ENCODE assay signal across 25 cellular contexts in the genomic region with DNA sequence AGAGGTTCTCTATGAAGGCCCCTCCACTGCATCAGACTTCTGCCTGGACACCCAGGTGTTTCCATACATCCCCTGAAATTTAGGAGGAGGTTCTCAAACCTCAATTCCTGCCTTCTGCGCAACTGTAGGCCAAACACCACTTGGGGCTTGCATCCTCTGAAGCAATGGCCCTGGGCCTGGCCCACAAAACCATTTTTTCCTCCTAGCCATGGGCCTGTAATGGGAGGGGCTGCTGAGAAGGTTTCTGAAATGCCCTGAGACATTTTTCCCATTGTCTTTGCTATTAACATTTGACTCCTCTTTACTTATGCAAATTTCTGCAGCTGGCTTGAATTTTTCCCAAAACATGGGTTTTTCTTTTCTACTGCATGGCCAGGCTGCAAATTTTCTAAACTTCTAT. TPM values are rescaled to one million over a fixed set of nuclear protein-coding genes. Genes with fewer than 3 reads are reported as not detected.
A peak's percentile ranks its signal among the peaks of the same experiment; 100 is the strongest.
DNase-seq lines count a peak whose midpoint lies in the region; ATAC-seq, FAIRE-seq and TF ChIP-seq lines count a peak whose summit lies in the region.
"Had no signal": no experiment of that assay in that cellular context is flagged by ENCODE, and none has a peak within 500 bp of the region (broad histone marks: within the 10 kb centered on the region; RNA-seq: fewer than 3 reads in every experiment).

No MANE protein-coding gene starts in this region.

- H4K20me1 ChIP-seq in H1 (replicated peaks in 1 of 2; ENCODE audit: control insufficient read depth in 1 of 2, insufficient read depth in 2 of 2, low read length in 2 of 2), result no peaks in the 10 kb centered on the region

- H4K5ac ChIP-seq in H1 (ENCODE audit: insufficient read length, low read depth, low read length), result no peak overlapping the region

- no peak overlapping the region for H3K56ac ChIP-seq in H1 (replicated peaks; ENCODE audit: insufficient read length, low read depth, low read length)

- H3K9ac ChIP-seq in H1 (replicated peaks in 1 of 4; ENCODE audit: extremely low read depth in 1 of 4, low read depth in 3 of 4, low read length in 3 of 4), result no peak overlapping the region

- H4K8ac ChIP-seq in H1 (ENCODE audit: extremely low read depth, insufficient read depth, low read length), result no peak overlapping the region

- H3K27ac ChIP-seq in HEK293 (ENCODE audit: extremely low read depth, low read depth, low read length), result no peak overlapping the region
- H3K27ac ChIP-seq in H1 (ENCODE audit: low read depth, low read length), result no peak overlapping the region
- H3K27ac ChIP-seq: brain microvascular endothelial cell, dorsolateral prefrontal cortex, SK-N-MC, tibial nerve had no signal

- no peaks in the 10 kb centered on the region for H3K36me3 ChIP-seq in HEK293 (ENCODE audit: control insufficient read depth in 2 of 2, insufficient read depth in 1 of 2, low read length in 2 of 2)
- H3K36me3 ChIP-seq in H1 (ENCODE audit: control insufficient read depth in 2 of 4, insufficient read depth in 4 of 4, low read length in 3 of 4), result no peaks in the 10 kb centered on the region; a peak in 1 of 8 replicates
- H3K36me3 ChIP-seq: brain microvascular endothelial cell, MG63, tibial nerve had no signal

- no peaks in the 10 kb centered on the region for H3K27me3 ChIP-seq in H1 (replicated peaks in 1 of 4; ENCODE audit: control insufficient read depth in 3 of 4, extremely low read depth in 1 of 4, insufficient read depth in 3 of 4, low read length in 3 of 4)
- H3K27me3 ChIP-seq: brain microvascular endothelial cell, MG63, tibial nerve had no signal

- no peak overlapping the region for H2BK120ac ChIP-seq in H1 (replicated peaks; ENCODE audit: low read depth, low read length)

- no peaks in the 10 kb centered on the region for H3K23me2 ChIP-seq in H1 (ENCODE audit: low read depth, low read length)

- CTCF ChIA-PET in activated naive CD4-positive, alpha-beta T cell treated with anti-CD3 and anti-CD28 coated beads for 36 hours (lab: Charles Lee), result no interaction called here
- CTCF ChIA-PET in HEK293 (lab: Yijun Ruan, JAX) (interaction anchor here (0.8 kb wide), 1 partner anchor 981 kb away, joined by 3 read pairs; no protein-coding TSS in a partner anchor), H1 (lab: Charles Lee; ENCODE audit: partially characterized antibody) (no interaction called here)

- H3K23ac ChIP-seq in H1 (ENCODE audit: insufficient read length), result no peak overlapping the region

- 92% methylated on average over 1 of the region's 1 CpG; no CpG with 5 or more reads in 1 of the 2 experiments for WGBS in H1 (ENCODE audit: extremely low coverage in 1 of 2, insufficient coverage in 1 of 2, insufficient read length in 1 of 2, insufficient replicate concordance in 2 of 2, low coverage in 1 of 2, low lambda C conversion rate in 2 of 2, missing lambda C conversion rate in 1 of 2), 2 experiments

- no peak overlapping the region for H2AK5ac ChIP-seq in H1 (ENCODE audit: low read depth, low read length)

- H2AFZ ChIP-seq in H1 (ENCODE audit: low read length), result no peak overlapping the region

- no peak for TF ChIP-seq CTCF in HEK293 (tag by site-specific recombination; IDR thresholded peaks at IDR 0.05)
- no peak for TF ChIP-seq CTCF in H1 (IDR thresholded peaks at IDR 0.05; ENCODE audit: control extremely low read depth in 1 of 3, insufficient read depth in 1 of 3, low read depth in 1 of 3, low read length in 3 of 3)

- no peak for FAIRE-seq in H1 (lab: Jason Lieb, UNC)
- FAIRE-seq: D721Med had no signal

- no peak overlapping the region for H3K4ac ChIP-seq in H1 (replicated peaks; ENCODE audit: insufficient read length, low read depth, low read length)

- H2BK12ac ChIP-seq in H1 (ENCODE audit: low read depth, low read length), result peak overlapping the region; percentile 54; the same call in 1 of the 2 replicates

- H3K4me2 ChIP-seq in H1 (ENCODE audit: insufficient read depth in 1 of 2, low read depth in 2 of 2, low read length in 2 of 2), result no peak overlapping the region

- POLR2A ChIA-PET in HEK293 (lab: Yijun Ruan, JAX), result no interaction called here
- POLR2A ChIA-PET in H1 (lab: Charles Lee; ENCODE audit: partially characterized antibody), result no interaction called here

- TF ChIP-seq EP300 in H1 (IDR thresholded peaks at IDR 0.05; ENCODE audit: borderline replicate concordance in 1 of 2, low read depth in 2 of 2, low read length in 2 of 2), result no peak

- no peak overlapping the region for H3K4me3 ChIP-seq in HEK293 (ENCODE audit: low read depth, low read length)
- no peak overlapping the region for H3K4me3 ChIP-seq in H1 (ENCODE audit: extremely low read depth in 1 of 4, insufficient read depth in 2 of 4, low read depth in 3 of 4, low read length in 4 of 4)
- H3K4me3 ChIP-seq: dorsolateral prefrontal cortex, MG63, SK-N-MC, tibial nerve had no signal

- no peak overlapping the region for H4K91ac ChIP-seq in H1 (replicated peaks; ENCODE audit: insufficient read length, low read length)

- TF ChIP-seq RAD21 in H1 (IDR thresholded peaks at IDR 0.05 in 1 of 2, conservative IDR thresholded peaks at IDR 0.05 in 1 of 2; ENCODE audit: low read depth in 2 of 2, low read length in 2 of 2), result no peak

- no peak for ATAC-seq in stimulated activated naive CD8-positive, alpha-beta T cell treated with anti-CD3 and anti-CD28 coated beads, Interleukin-15, amount 100 ng/mL, for 72 hours
- ATAC-seq in GM18909 (IDR thresholded peaks at IDR 0.05; ENCODE audit: poor library complexity, unreplicated experiment), result no peak
- ATAC-seq: activated CD8-positive, alpha-beta memory T cell treated with anti-CD3 and anti-CD28 coated beads, Interleukin-2, amount 10 ng/mL, durations not matched to agents 7 days and 5 days had no signal

- no peak overlapping the region for H2BK15ac ChIP-seq in H1 (ENCODE audit: low read length)

- no peak overlapping the region for H3K4me3 Mint-ChIP-seq in activated naive CD4-positive, alpha-beta T cell treated with anti-CD3 and anti-CD28 coated beads for 36 hours
- no peak overlapping the region for H3K4me3 Mint-ChIP-seq in stimulated activated naive CD8-positive, alpha-beta T cell treated with anti-CD3 and anti-CD28 coated beads, Interleukin-15, amount 100 ng/mL, for 72 hours
- H3K4me3 Mint-ChIP-seq: activated CD8-positive, alpha-beta memory T cell treated with anti-CD3 and anti-CD28 coated beads, Interleukin-2, amount 10 ng/mL, durations not matched to agents 7 days and 5 days; T-helper 1 cell treated with Interleukin-12 subunit alpha and Interleukin-12 subunit beta and Interleukin-4 antibody, amounts not matched to agents 30 μg/mL and 1 μg/mL, for 36 hours had no signal

- peaks cover 17% of the 10 kb centered on the region for H3K36me3 Mint-ChIP-seq in activated naive CD4-positive, alpha-beta T cell treated with anti-CD3 and anti-CD28 coated beads for 36 hours (ENCODE audit: low read depth)

- no peak overlapping the region for H2BK20ac ChIP-seq in H1 (ENCODE audit: low read length)

- intact Hi-C loops in activated naive CD4-positive, alpha-beta T cell treated with anti-CD3 and anti-CD28 coated beads for 36 hours (cut with micrococcal nuclease), result loop anchor here (5.0 to 10.0 kb wide), 3 partner anchors 59 to 1554 kb away; partner anchors contain the start of gene ATP6V1G3

- H3K14ac ChIP-seq in H1 (ENCODE audit: insufficient read length), result no peak overlapping the region

- H3K27ac Mint-ChIP-seq in activated naive CD4-positive, alpha-beta T cell treated with anti-CD3 and anti-CD28 coated beads for 36 hours, result peak overlapping the region; percentile 85
- H3K27ac Mint-ChIP-seq in stimulated activated naive CD8-positive, alpha-beta T cell treated with anti-CD3 and anti-CD28 coated beads, Interleukin-15, amount 100 ng/mL, for 72 hours, result peak overlapping the region; percentile 49 to 56
- H3K27ac Mint-ChIP-seq: activated CD8-positive, alpha-beta memory T cell treated with anti-CD3 and anti-CD28 coated beads, Interleukin-2, amount 10 ng/mL, durations not matched to agents 7 days and 5 days had no signal

- no peaks in the 10 kb centered on the region for H3K79me1 ChIP-seq in H1 (ENCODE audit: low read depth, low read length)

- peaks cover 87% of the 10 kb centered on the region for H3K4me1 Mint-ChIP-seq in activated naive CD4-positive, alpha-beta T cell treated with anti-CD3 and anti-CD28 coated beads for 36 hours (ENCODE audit: low read depth)
- peaks cover 85% of the 10 kb centered on the region for H3K4me1 Mint-ChIP-seq in stimulated activated naive CD8-positive, alpha-beta T cell treated with anti-CD3 and anti-CD28 coated beads, Interleukin-15, amount 100 ng/mL, for 72 hours

- H3K4me1 ChIP-seq in HEK293 (ENCODE audit: control insufficient read depth, insufficient read depth, low read length), result no peaks in the 10 kb centered on the region
- H3K4me1 ChIP-seq in H1 (replicated peaks in 1 of 4; ENCODE audit: control insufficient read depth in 3 of 4, insufficient read depth in 4 of 4, low read length in 3 of 4), result peaks cover 0 to 2% (median 1%) of the 10 kb centered on the region in 4 experiments; a peak in 2 of 7 replicates
- H3K4me1 ChIP-seq: tibial nerve had no signal

- H2BK5ac ChIP-seq in H1 (ENCODE audit: low read depth, low read length), result no peak overlapping the region

- no peak overlapping the region for H3K18ac ChIP-seq in H1 (ENCODE audit: extremely low read depth, low read length)

- DNase-seq in activated naive CD4-positive, alpha-beta T cell treated with anti-CD3 and anti-CD28 coated beads for 36 hours, result no peak
- DNase-seq in activated naive CD4-positive, alpha-beta T cell (lab: John Stamatoyannopoulos, UW), result no peak
- DNase-seq in H1 (ENCODE audit: low read depth in 1 of 2, low spot score in 2 of 2), result no peak
- DNase-seq in stimulated activated naive CD8-positive, alpha-beta T cell treated with anti-CD3 and anti-CD28 coated beads, Interleukin-15, amount 100 ng/mL, for 72 hours, result no peak
- DNase-seq in AML-193 (lab: John Stamatoyannopoulos, UW), result no peak
- DNase-seq: activated CD8-positive, alpha-beta memory T cell treated with anti-CD3 and anti-CD28 coated beads, Interleukin-2, amount 10 ng/mL, durations not matched to agents 7 days and 5 days; amniotic stem cell; brain microvascular endothelial cell; C1 segment of cervical spinal cord; dorsolateral prefrontal cortex; hippocampal formation; KG1; mesenchymal stem cell; MG63; NCI-H2081 treated with DMSO at 0.1 percent for 48 hours; NCI-H82; occipital lobe; stimulated activated CD4-positive, alpha-beta T cell treated with anti-CD3 and anti-CD28 coated beads, Interleukin-15, amount 100 ng/mL, for 24 hours had no signal

- peaks cover 4% of the 10 kb centered on the region for H3K9me3 Mint-ChIP-seq in activated naive CD4-positive, alpha-beta T cell treated with anti-CD3 and anti-CD28 coated beads for 36 hours
- peaks cover 19 to 24% of the 10 kb centered on the region in 2 donors for H3K9me3 Mint-ChIP-seq in stimulated activated naive CD8-positive, alpha-beta T cell treated with anti-CD3 and anti-CD28 coated beads, Interleukin-15, amount 100 ng/mL, for 72 hours

- no peaks in the 10 kb centered on the region for H3K79me2 ChIP-seq in H1 (ENCODE audit: control insufficient read depth in 1 of 2, insufficient read depth in 2 of 2, low read length in 2 of 2)

- no peaks in the 10 kb centered on the region for H3K27me3 Mint-ChIP-seq in activated naive CD4-positive, alpha-beta T cell treated with anti-CD3 and anti-CD28 coated beads for 36 hours (ENCODE audit: low read depth)
- H3K27me3 Mint-ChIP-seq in stimulated activated naive CD8-positive, alpha-beta T cell treated with anti-CD3 and anti-CD28 coated beads, Interleukin-15, amount 100 ng/mL, for 72 hours, result no peaks in the 10 kb centered on the region
- H3K27me3 Mint-ChIP-seq: activated CD8-positive, alpha-beta memory T cell treated with anti-CD3 and anti-CD28 coated beads, Interleukin-2, amount 10 ng/mL, durations not matched to agents 7 days and 5 days had no signal

- no peak for TF ChIP-seq POLR2A in H1 (IDR thresholded peaks at IDR 0.05; ENCODE audit: control extremely low read depth in 1 of 2, low read depth in 2 of 2, low read length in 2 of 2)

- no peaks in the 10 kb centered on the region for H3K9me3 ChIP-seq in HEK293 (ENCODE audit: control insufficient read depth, insufficient read depth, low read depth, low read length)
- H3K9me3 ChIP-seq in H1 (ENCODE audit: insufficient read depth in 2 of 2, low read depth in 1 of 2, low read length in 1 of 2), result peaks cover 0 to 10% of the 10 kb centered on the region in 2 experiments; a peak in 1 of 4 replicates
- H3K9me3 ChIP-seq: MG63, tibial nerve had no signal

RNA-seq across cellular contexts. Expression of gene PTPRC, which starts 37.9 kb away (rescaled TPM):
- total RNA-seq in activated naive CD4-positive, alpha-beta T cell treated with anti-CD3 and anti-CD28 coated beads for 36 hours, result 100 to 1,000 TPM; 689 to 714 TPM
- total RNA-seq in H1 (2021; fragmentation: NEBNext Ultra II Directional; extraction: Animal tissue kit (Norgen Biotek cat#: 25700)), result not detected in 2 replicates
- polyA plus RNA-seq in H1 (2011; rRNA removed), result 0.05 TPM in 1 of 2 replicates, not detected in the other
- 0.09 TPM for polyA plus RNA-seq in H1 (2011; cell fraction: cytosol; rRNA removed)
- polyA plus RNA-seq in H1 (2011; cell fraction: nucleus; rRNA removed), result not detected
- 0.10 TPM in 1 of 4 replicates, not detected in the others for polyA plus RNA-seq in H1 (2012, experiment 1 of 2)
- polyA plus RNA-seq in H1 (2012, experiment 2 of 2), result not detected
- 0.08 TPM for polyA plus RNA-seq in H1 (2013, experiment 1 of 2)
- 0.09 TPM for polyA plus RNA-seq in H1 (2013, experiment 2 of 2)
- not detected in 2 replicates for polyA minus RNA-seq in H1 (2011; rRNA and poly(A)+ RNA removed)
- not detected for polyA minus RNA-seq in H1 (2011; cell fraction: cytosol; rRNA and poly(A)+ RNA removed)
- not detected for polyA minus RNA-seq in H1 (2011; cell fraction: nucleus; rRNA and poly(A)+ RNA removed)
- total RNA-seq: pulmonary artery endothelial cell had no signal

Comparison
In these comparisons a context has a peak if more than half of its experiments do, and no peak if none do; other contexts are left out.
1. RNA of gene PTPRC, which starts 37.9 kb away (total RNA-seq): 689 to 714 TPM in activated naive CD4-positive, alpha-beta T cell treated with anti-CD3 and anti-CD28 coated beads for 36 hours; not detected in H1; every median in the first group is over 100 times any median in the second.